In the genomic region with DNA sequence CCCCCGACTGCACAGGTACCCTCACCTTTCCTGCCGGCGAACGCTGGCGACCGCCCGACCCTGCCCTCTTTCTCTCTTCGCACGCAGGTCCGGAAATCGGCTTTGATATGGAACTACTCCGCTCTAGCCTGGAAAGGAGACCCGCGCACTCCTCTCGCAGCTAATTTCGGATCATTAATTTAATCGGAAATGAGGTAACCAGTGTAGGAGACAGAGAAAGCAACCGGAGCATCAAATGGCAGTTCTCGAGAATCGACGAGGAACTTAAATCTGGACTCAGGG, we compare ENCODE assay signal across 7 cellular contexts. TPM values are rescaled to one million over a fixed set of nuclear protein-coding genes. Genes with fewer than 3 reads are reported as not detected.
A peak's percentile ranks its signal among the peaks of the same experiment; 100 is the strongest.
DNase-seq lines count a peak whose midpoint lies in the region; FAIRE-seq and TF ChIP-seq lines count a peak whose summit lies in the region.

No MANE protein-coding gene starts in this region.

- no peaks in the 10 kb centered on the region for H3K9me3 Mint-ChIP-seq in progenitor cell of endocrine pancreas (ENCODE audit: low read depth)

- peak; percentile 12 for DNase-seq in GM12891 (ENCODE audit: insufficient read length, low spot score)
- DNase-seq in Peyer's patch: no peak
- no peak for DNase-seq in progenitor cell of endocrine pancreas (ENCODE audit: low spot score, unreplicated experiment)
- no peak for DNase-seq in occipital lobe (lab: John Stamatoyannopoulos, UW)
- no peak for DNase-seq in NCI-H187 (lab: John Stamatoyannopoulos, UW)

- peaks cover 42% of the 10 kb centered on the region for H3K4me1 ChIP-seq in HEK293 (ENCODE audit: control insufficient read depth, insufficient read depth, low read length)
- peaks cover 0 to 23% (median 2%) of the 10 kb centered on the region in 4 donors for H3K4me1 ChIP-seq in Peyer's patch
- H3K4me1 ChIP-seq in esophagus (ENCODE audit: control insufficient read depth in 2 of 2, insufficient read depth in 2 of 2, low read length in 1 of 2): no peaks in the 10 kb centered on the region

- no peaks in the 10 kb centered on the region for H3K36me3 Mint-ChIP-seq in progenitor cell of endocrine pancreas (ENCODE audit: insufficient read depth)

- H3K36me3 ChIP-seq in HEK293 (ENCODE audit: control insufficient read depth in 2 of 2, insufficient read depth in 1 of 2, low read length in 2 of 2): no peaks in the 10 kb centered on the region
- no peaks in the 10 kb centered on the region for H3K36me3 ChIP-seq in Peyer's patch
- no peaks in the 10 kb centered on the region for H3K36me3 ChIP-seq in esophagus (ENCODE audit: control insufficient read depth in 2 of 2, insufficient read depth in 2 of 2, low read length in 1 of 2)

- peaks cover 34% of the 10 kb centered on the region for H3K4me1 Mint-ChIP-seq in progenitor cell of endocrine pancreas (ENCODE audit: low read depth)

- no peak for TF ChIP-seq POLR2A in GM12891 (IDR thresholded peaks at IDR 0.05; ENCODE audit: low read depth, low read length)
- TF ChIP-seq POLR2A in Peyer's patch (IDR thresholded peaks at IDR 0.05): no peak

- POLR2A ChIA-PET in HEK293 (lab: Yijun Ruan, JAX): interaction anchor here (0.9 to 2.3 kb wide), 14 partner anchors 8 to 557 kb away, joined by 3 to 17 read pairs (median 4); no protein-coding TSS in a partner anchor

- TF ChIP-seq CTCF in HEK293 (tag by site-specific recombination; IDR thresholded peaks at IDR 0.05) (no peak), Peyer's patch (IDR thresholded peaks at IDR 0.05) (no peak), progenitor cell of endocrine pancreas (IDR thresholded peaks at IDR 0.05; ENCODE audit: unreplicated experiment) (no peak)

- peak overlapping the region; percentile 96 for H3K4me3 Mint-ChIP-seq in progenitor cell of endocrine pancreas (ENCODE audit: low read depth)

- H3K9me3 ChIP-seq in HEK293 (ENCODE audit: control insufficient read depth, insufficient read depth, low read depth, low read length) (no peaks in the 10 kb centered on the region), Peyer's patch (no peaks in the 10 kb centered on the region), esophagus (ENCODE audit: control insufficient read depth in 2 of 2, insufficient read depth in 1 of 2, low read depth in 1 of 2, low read length in 1 of 2) (no peaks in the 10 kb centered on the region)

- peak overlapping the region; percentile 96 for H3K27ac Mint-ChIP-seq in progenitor cell of endocrine pancreas

- WGBS in esophagus, 2 donors: 0% methylated on average over 21 of the region's 21 CpGs

- peak; percentile 35 for FAIRE-seq in GM12891 (lab: Jason Lieb, UNC)

- H3K27ac ChIP-seq in HEK293 (ENCODE audit: extremely low read depth, low read depth, low read length) (peak overlapping the region; percentile 100), Peyer's patch (peak overlapping the region; percentile 98 to 99 (median 99)), esophagus (ENCODE audit: low read depth in 2 of 2, low read length in 1 of 2) (peak overlapping the region; percentile 97 to 99)

- no peaks in the 10 kb centered on the region for H3K27me3 ChIP-seq in Peyer's patch
- H3K27me3 ChIP-seq in esophagus (ENCODE audit: control insufficient read depth in 1 of 2, insufficient read depth in 2 of 2, low read length in 2 of 2): no peaks in the 10 kb centered on the region

- CTCF ChIA-PET in HEK293 (lab: Yijun Ruan, JAX): interaction anchor here (0.5 to 8.3 kb wide), 35 partner anchors 9 to 1181 kb away, joined by 3 to 94 read pairs (median 5); no protein-coding TSS in a partner anchor

- H3K27me3 Mint-ChIP-seq in progenitor cell of endocrine pancreas: no peaks in the 10 kb centered on the region

- H3K4me3 ChIP-seq in HEK293 (ENCODE audit: low read depth, low read length) (peak overlapping the region; percentile 76), Peyer's patch (peak overlapping the region; percentile 90 to 97 (median 96)), esophagus (ENCODE audit: low read depth in 1 of 2, low read length in 2 of 2) (peak overlapping the region; percentile 68 to 84)

TF ChIP-seq in GM12891, 5 proteins besides CTCF, POLR2A, EP300 and RAD21:
- TF ChIP-seq SPI1 (IDR thresholded peaks at IDR 0.05; ENCODE audit: low read depth, low read length): no peak
- no peak for TF ChIP-seq POU2F2 (IDR thresholded peaks at IDR 0.05; ENCODE audit: low read depth, low read length)
- no peak for TF ChIP-seq POLR2AphosphoS5 (IDR thresholded peaks at IDR 0.05; ENCODE audit: low read depth, low read length)
- no peak; the same call in 1 of the 2 replicates for TF ChIP-seq TAF1 (IDR thresholded peaks at IDR 0.05; ENCODE audit: low read depth, low read length)
- no peak for TF ChIP-seq PAX5 (IDR thresholded peaks at IDR 0.05; ENCODE audit: insufficient read depth, low read length, severe bottlenecking)

TF ChIP-seq in HEK293, 187 proteins besides CTCF, POLR2A, EP300 and RAD21:
- TF ChIP-seq ZNF221 (tag by site-specific recombination; IDR thresholded peaks at IDR 0.05; ENCODE audit: borderline replicate concordance) (no peak), ZNF341 (tag by site-specific recombination; IDR thresholded peaks at IDR 0.05; ENCODE audit: low read depth) (no peak), ZNF600 (tag by site-specific recombination; IDR thresholded peaks at IDR 0.05) (peak; percentile 90; the same call in 1 of the 2 replicates), ZXDB (tag by site-specific recombination; IDR thresholded peaks at IDR 0.05) (peak; percentile 39; the same call in 1 of the 2 replicates), ZFP37 (tag by site-specific recombination; IDR thresholded peaks at IDR 0.05) (0 out of 2 replicates have a peak, but pooled peaks have one; percentile 35), ATF2 (tag by site-specific recombination; IDR thresholded peaks at IDR 0.05; ENCODE audit: low read depth) (0 out of 2 replicates have a peak, but pooled peaks have one; percentile 2), TCF7L2 (IDR thresholded peaks at IDR 0.05; ENCODE audit: borderline replicate concordance, low read depth, low read length) (0 out of 2 replicates have a peak, but pooled peaks have one; percentile 5), ZNF677 (tag by site-specific recombination; IDR thresholded peaks at IDR 0.05) (no peak), ZNF335 (tag by site-specific recombination; conservative IDR thresholded peaks at IDR 0.05) (peak; percentile 57), ZEB2 (tag by site-specific recombination; IDR thresholded peaks at IDR 0.05) (0 out of 2 replicates have a peak, but pooled peaks have one; percentile 81), ZNF792 (tag by site-specific recombination; IDR thresholded peaks at IDR 0.05) (no peak), ZNF654 (tag by site-specific recombination; IDR thresholded peaks at IDR 0.05; ENCODE audit: low read depth) (no peak), YY2 (tag by site-specific recombination; IDR thresholded peaks at IDR 0.05) (no peak), ZNF664 (tag by site-specific recombination; IDR thresholded peaks at IDR 0.05) (peak; percentile 12; the same call in 1 of the 2 replicates), ZBTB17 (tag by site-specific recombination; IDR thresholded peaks at IDR 0.05) (peak; percentile 93)
TF ChIP-seq in HEK293: peak in this region for 9.

RNA-seq across cellular contexts. Expression of gene ATXN1, which starts 0.9 kb away (rescaled TPM):
- 14.3 TPM for polyA plus RNA-seq in GM12891 (2012; ENCODE audit: low read depth, missing spikeins)
- total RNA-seq in Peyer's patch: 10 to 100 TPM; 34.7 to 48.5 (median 43.1) TPM
- polyA plus RNA-seq in esophagus: 1 to 10 TPM; 4.3 to 8.8 TPM
- total RNA-seq in progenitor cell of endocrine pancreas: 35.8 and 37.5 TPM in 2 replicates
- 102 TPM for total RNA-seq in occipital lobe
